8 cellular contexts compared by ENCODE assay signal in genomic region chr6:109705258-109705657, GRCh38. TPM values are rescaled to one million over a fixed set of nuclear protein-coding genes. Genes with fewer than 3 reads are reported as not detected.
DNase-seq lines count a peak whose midpoint lies in the region; ATAC-seq and TF ChIP-seq lines count a peak whose summit lies in the region.

No MANE protein-coding gene starts in this region.

- ATAC-seq in HG02840 (IDR thresholded peaks at IDR 0.05; ENCODE audit: low FRiP score, unreplicated experiment) (peak; percentile 90), psoas muscle (peak; percentile 87 to 99 (median 94)), HG03025 (IDR thresholded peaks at IDR 0.05; ENCODE audit: low FRiP score, unreplicated experiment) (no peak)

- in situ Hi-C loops in GM13977 (cut with MboI; ENCODE audit: low pct_unique_long_range_greater_than_20kb, low sequenced_read_pairs, unreplicated experiment) = loop anchor here (25.0 kb wide), 1 partner anchor 682 kb away; no protein-coding TSS in a partner anchor

- no peaks in the 10 kb centered on the region for H4K20me1 ChIP-seq in SU-DHL-6 (ENCODE audit: low read depth, low read length)

- no peak overlapping the region for H3K9ac ChIP-seq in SU-DHL-6 (ENCODE audit: low read length)

- no peaks in the 10 kb centered on the region for H3F3A ChIP-seq in SU-DHL-6 (ENCODE audit: insufficient read depth)

- TF ChIP-seq CTCF in GM13977 (IDR thresholded peaks at IDR 0.05; ENCODE audit: extremely low read depth, insufficient read depth, missing control alignments) (peak; percentile 98), SU-DHL-6 (IDR thresholded peaks at IDR 0.05; ENCODE audit: insufficient read depth, low read length, poor library complexity, severe bottlenecking) (peak; percentile 93), cardiac muscle cell (IDR thresholded peaks at IDR 0.05; ENCODE audit: low read depth, low read length) (peak; percentile 98), psoas muscle (IDR thresholded peaks at IDR 0.05) (peak; percentile 96)

- H3K36me3 ChIP-seq in SU-DHL-6 (ENCODE audit: low read length) = no peaks in the 10 kb centered on the region
- no peaks in the 10 kb centered on the region for H3K36me3 ChIP-seq in cardiac muscle cell
- no peaks in the 10 kb centered on the region for H3K36me3 ChIP-seq in psoas muscle (ENCODE audit: insufficient read depth in 1 of 2, low read depth in 1 of 2)

- H3K4me1 ChIP-seq in cardiac muscle cell (ENCODE audit: low read depth) = no peaks in the 10 kb centered on the region
- H3K4me1 ChIP-seq in psoas muscle = no peaks in the 10 kb centered on the region

- no peak overlapping the region for H3K4me3 ChIP-seq in SU-DHL-6 (ENCODE audit: insufficient read depth, low read length, poor library complexity, severe bottlenecking)
- no peak overlapping the region for H3K4me3 ChIP-seq in cardiac muscle cell
- H3K4me3 ChIP-seq in psoas muscle = no peak overlapping the region

- DNase-seq in GM13977 (ENCODE audit: low spot score) (peak; percentile 53), NCI-H1436 (lab: John Stamatoyannopoulos, UW) (peak; percentile 87), cardiac muscle cell (ENCODE audit: low read depth in 1 of 2, low spot score in 1 of 2) (peak; percentile 90 to 93), psoas muscle (peak; percentile 67 to 83)
- peak; percentile 55 for DNase-seq in activated naive CD8-positive, alpha-beta T cell treated with anti-CD3 and anti-CD28 coated beads, Interleukin-2, amount 50 U/mL, for 16 hours (ENCODE audit: low read depth, low spot score)

- H3K4me2 ChIP-seq in SU-DHL-6 (ENCODE audit: low read depth, low read length, poor library complexity, severe bottlenecking) = no peak overlapping the region

- H2AFZ ChIP-seq in SU-DHL-6 (ENCODE audit: low read depth, low read length, severe bottlenecking) = no peak overlapping the region

- H3K27me3 ChIP-seq in SU-DHL-6 (ENCODE audit: low read length) = no peaks in the 10 kb centered on the region
- H3K27me3 ChIP-seq in cardiac muscle cell = no peaks in the 10 kb centered on the region
- no peaks in the 10 kb centered on the region for H3K27me3 ChIP-seq in psoas muscle (ENCODE audit: insufficient read depth in 3 of 3, low read length in 2 of 3)

- intact Hi-C loops in psoas muscle (cut with DNase I) = loop anchor here (1.0 to 10.0 kb wide), 6 partner anchors 76 to 690 kb away; no protein-coding TSS in a partner anchor

- no peaks in the 10 kb centered on the region for H3K9me2 ChIP-seq in SU-DHL-6 (replicated peaks; ENCODE audit: insufficient read depth, low read length)

- H3K27ac ChIP-seq in SU-DHL-6 (ENCODE audit: low read depth, low read length) (no peak overlapping the region), cardiac muscle cell (no peak overlapping the region), psoas muscle (no peak overlapping the region)

- no peaks in the 10 kb centered on the region for H3K79me2 ChIP-seq in SU-DHL-6 (ENCODE audit: insufficient read depth, low read length)

- 17 to 23% (median 18%) methylated on average over 7 of the region's 7 CpGs for WGBS in psoas muscle, 3 donors

- H3K9me3 ChIP-seq in SU-DHL-6 (ENCODE audit: insufficient read depth, low read length) = no peaks in the 10 kb centered on the region
- H3K9me3 ChIP-seq in cardiac muscle cell (ENCODE audit: low read depth) = no peaks in the 10 kb centered on the region
- no peaks in the 10 kb centered on the region for H3K9me3 ChIP-seq in psoas muscle

RNA-seq across cellular contexts. Expression of gene FIG4, which starts 14.2 kb away (rescaled TPM):
- 15.8 and 17.4 TPM in 2 replicates for total RNA-seq in cardiac muscle cell
- polyA plus RNA-seq in cardiac muscle cell = 22.0 and 28.8 TPM in 2 replicates
- 10 to 100 TPM in 3 of 4 donors, 1 to 10 TPM in 1; 7.9 to 12.5 (median 11.2) TPM for total RNA-seq in psoas muscle
- 1 to 10 TPM; 5.8 to 8.6 (median 7.5) TPM for polyA plus RNA-seq in psoas muscle

RNA-seq across cellular contexts. Expression of gene AK9, which starts 14.3 kb away (rescaled TPM):
- total RNA-seq in cardiac muscle cell (9.7 and 18.6 TPM in 2 replicates), psoas muscle (1 to 10 TPM; 3.4 to 6.5 (median 5.4) TPM)
- polyA plus RNA-seq in cardiac muscle cell (8.3 and 13.7 TPM in 2 replicates), psoas muscle (1 to 10 TPM; 2.0 to 7.4 (median 3.1) TPM)
